Comparison of ENCODE assay signal across 27 cellular contexts in the genomic region with DNA sequence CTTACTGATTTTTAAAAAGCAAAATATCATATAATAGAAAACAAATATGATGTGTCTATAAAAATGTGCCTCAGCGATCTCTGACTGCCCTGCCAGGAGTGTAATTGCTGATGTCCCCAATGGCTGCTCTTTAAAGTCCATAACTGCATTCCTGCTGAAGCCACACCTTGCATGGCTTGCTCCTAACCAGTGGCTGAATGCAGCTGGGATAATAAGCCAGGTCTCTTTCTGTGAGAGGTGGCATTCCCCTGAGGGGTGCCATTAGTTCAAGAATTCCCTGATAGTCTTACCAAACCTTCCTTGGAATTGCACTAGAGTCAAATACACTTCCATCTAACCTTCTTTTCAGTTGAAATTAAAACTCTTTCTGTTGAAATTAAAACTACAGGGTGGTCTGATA.
DNase-seq lines count a peak whose midpoint lies in the region; ATAC-seq, FAIRE-seq and TF ChIP-seq lines count a peak whose summit lies in the region.
"Had no signal": no experiment of that assay in that cellular context is flagged by ENCODE, and none has a peak within 500 bp of the region (broad histone marks: within the 10 kb centered on the region; RNA-seq: fewer than 3 reads in every experiment).

No MANE protein-coding gene starts in this region.

- H3K27ac ChIP-seq in mesendoderm (ENCODE audit: low read depth, low read length) = no peak overlapping the region
- H3K27ac ChIP-seq in dorsolateral prefrontal cortex = no peak overlapping the region
- H3K27ac ChIP-seq: Peyer's patch had no signal

- WGBS in mesendoderm (ENCODE audit: extremely low coverage, insufficient coverage, low lambda C conversion rate) = no CpG with 5 or more reads among the region's 1 CpG

- no peak overlapping the region for H4K8ac ChIP-seq in mesendoderm (ENCODE audit: low read depth, low read length)

- no peak overlapping the region for H3K56ac ChIP-seq in mesendoderm (ENCODE audit: low read length)

- H3K4me3 Mint-ChIP-seq in WTC11 = no peak overlapping the region
- H3K4me3 Mint-ChIP-seq: CD14-positive monocyte; CD8-positive, alpha-beta memory T cell had no signal

- H3K4me3 ChIP-seq in mesendoderm (ENCODE audit: low read length) (no peak overlapping the region), dorsolateral prefrontal cortex (no peak overlapping the region)
- H3K4me3 ChIP-seq: MG63, Peyer's patch had no signal

- no peaks in the 10 kb centered on the region for H3K79me2 ChIP-seq in mesendoderm (ENCODE audit: control insufficient read depth, insufficient read depth, low read length)

- H2BK120ac ChIP-seq in mesendoderm (ENCODE audit: low read depth, low read length) = no peak overlapping the region

- no peak overlapping the region for H2BK5ac ChIP-seq in mesendoderm (ENCODE audit: low read length)

- H3K4me1 ChIP-seq in mesendoderm (ENCODE audit: control insufficient read depth, low read depth, low read length) = no peaks in the 10 kb centered on the region
- H3K4me1 ChIP-seq: BE2C, Peyer's patch had no signal

- peak overlapping the region; percentile 14 for H3K27ac Mint-ChIP-seq in WTC11
- H3K27ac Mint-ChIP-seq: CD14-positive monocyte; CD8-positive, alpha-beta memory T cell had no signal

- H4K5ac ChIP-seq in mesendoderm (ENCODE audit: low read length) = no peak overlapping the region

- TF ChIP-seq CTCF in WTC11 (IDR thresholded peaks at IDR 0.05) = no peak
- TF ChIP-seq CTCF in dorsolateral prefrontal cortex (IDR thresholded peaks at IDR 0.05 in 54 of 56, conservative IDR thresholded peaks at IDR 0.05 in 2 of 56; ENCODE audit: low read depth in 1 of 56, partially characterized antibody in 56 of 56) = no peak

- H3K23ac ChIP-seq in mesendoderm (ENCODE audit: low read length) = no peak overlapping the region

- CTCF ChIA-PET in WTC11 (lab: Charles Lee) = no interaction called here

- ATAC-seq in WTC11 = peak; percentile 56
- ATAC-seq in HG03354 (IDR thresholded peaks at IDR 0.05; ENCODE audit: poor library complexity, severe bottlenecking, unreplicated experiment) = no peak

- no peak overlapping the region for H2BK15ac ChIP-seq in mesendoderm (replicated peaks; ENCODE audit: low read depth)

- no peak overlapping the region for H3K4me2 ChIP-seq in mesendoderm (ENCODE audit: low read length)

- no peaks in the 10 kb centered on the region for H3K9me3 Mint-ChIP-seq in WTC11

- no peaks in the 10 kb centered on the region for H3K79me1 ChIP-seq in mesendoderm (ENCODE audit: low read length)

- H3K9ac ChIP-seq in mesendoderm (ENCODE audit: low read length) = no peak overlapping the region

- POLR2A ChIA-PET in WTC11 (lab: Charles Lee) = no interaction called here

- no peaks in the 10 kb centered on the region for H3K36me3 ChIP-seq in mesendoderm (ENCODE audit: control insufficient read depth, insufficient read depth, low read length)
- H3K36me3 ChIP-seq: BE2C, MG63, Peyer's patch had no signal

- H3K36me3 Mint-ChIP-seq in WTC11 = no peaks in the 10 kb centered on the region
- H3K36me3 Mint-ChIP-seq: CD14-positive monocyte; CD8-positive, alpha-beta memory T cell had no signal

- H3K27me3 ChIP-seq in mesendoderm (ENCODE audit: insufficient read depth, low read length, poor library complexity) (no peaks in the 10 kb centered on the region), dorsolateral prefrontal cortex (no peaks in the 10 kb centered on the region)
- H3K27me3 ChIP-seq: BE2C, MG63, Peyer's patch had no signal

- intact Hi-C loops in dorsolateral prefrontal cortex (cut with DNase I) = no loop called here

- no peak overlapping the region for H3K18ac ChIP-seq in mesendoderm (ENCODE audit: low read length)

- H2AK5ac ChIP-seq in mesendoderm (ENCODE audit: low read length) = no peak overlapping the region

- H3K27me3 Mint-ChIP-seq in WTC11 (ENCODE audit: low read depth) = no peaks in the 10 kb centered on the region; the same call in 1 of the 2 replicates
- H3K27me3 Mint-ChIP-seq: CD8-positive, alpha-beta memory T cell had no signal

- FAIRE-seq in HTR-8/SVneo (lab: Jason Lieb, UNC) = no peak
- FAIRE-seq: GM12892, GM19239 had no signal

- DNase-seq in NCI-H2171 treated with DMSO at 0.1 percent for 48 hours (lab: John Stamatoyannopoulos, UW) (peak; percentile 10), NCI-H2171 (lab: John Stamatoyannopoulos, UW) (no peak), WTC11 (ENCODE audit: low spot score) (no peak), mesendoderm (peak; percentile 53), dorsolateral prefrontal cortex (no peak), germinal center (ENCODE audit: low spot score) (no peak), HTR-8/SVneo (ENCODE audit: insufficient read length, low spot score) (no peak)
- DNase-seq: 8988T; ACHN; BE2C; Calu3; CD8-positive, alpha-beta memory T cell; DMS79 treated with DMSO at 0.1 percent for 48 hours; H7; IMR-90; KG1; MG63; NCI-H2029; NCI-H446 treated with DMSO at 0.1 percent for 48 hours; NCI-H526; OCI-M1; Peyer's patch; SHP77 treated with DMSO at 0.1 percent for 48 hours had no signal

- no peak overlapping the region for H3K4ac ChIP-seq in mesendoderm (ENCODE audit: low read depth, low read length)

- H3K4me1 Mint-ChIP-seq in WTC11 = no peaks in the 10 kb centered on the region
- H3K4me1 Mint-ChIP-seq: CD14-positive monocyte; CD8-positive, alpha-beta memory T cell had no signal

TF ChIP-seq in WTC11, 78 proteins besides CTCF, POLR2A, EP300 and RAD21:
- TF ChIP-seq JUN (CRISPR knock-in tag; IDR thresholded peaks at IDR 0.05) (no peak), RELA (CRISPR knock-in tag; IDR thresholded peaks at IDR 0.05; ENCODE audit: borderline replicate concordance) (no peak)
- TF ChIP-seq, protein P1, sequence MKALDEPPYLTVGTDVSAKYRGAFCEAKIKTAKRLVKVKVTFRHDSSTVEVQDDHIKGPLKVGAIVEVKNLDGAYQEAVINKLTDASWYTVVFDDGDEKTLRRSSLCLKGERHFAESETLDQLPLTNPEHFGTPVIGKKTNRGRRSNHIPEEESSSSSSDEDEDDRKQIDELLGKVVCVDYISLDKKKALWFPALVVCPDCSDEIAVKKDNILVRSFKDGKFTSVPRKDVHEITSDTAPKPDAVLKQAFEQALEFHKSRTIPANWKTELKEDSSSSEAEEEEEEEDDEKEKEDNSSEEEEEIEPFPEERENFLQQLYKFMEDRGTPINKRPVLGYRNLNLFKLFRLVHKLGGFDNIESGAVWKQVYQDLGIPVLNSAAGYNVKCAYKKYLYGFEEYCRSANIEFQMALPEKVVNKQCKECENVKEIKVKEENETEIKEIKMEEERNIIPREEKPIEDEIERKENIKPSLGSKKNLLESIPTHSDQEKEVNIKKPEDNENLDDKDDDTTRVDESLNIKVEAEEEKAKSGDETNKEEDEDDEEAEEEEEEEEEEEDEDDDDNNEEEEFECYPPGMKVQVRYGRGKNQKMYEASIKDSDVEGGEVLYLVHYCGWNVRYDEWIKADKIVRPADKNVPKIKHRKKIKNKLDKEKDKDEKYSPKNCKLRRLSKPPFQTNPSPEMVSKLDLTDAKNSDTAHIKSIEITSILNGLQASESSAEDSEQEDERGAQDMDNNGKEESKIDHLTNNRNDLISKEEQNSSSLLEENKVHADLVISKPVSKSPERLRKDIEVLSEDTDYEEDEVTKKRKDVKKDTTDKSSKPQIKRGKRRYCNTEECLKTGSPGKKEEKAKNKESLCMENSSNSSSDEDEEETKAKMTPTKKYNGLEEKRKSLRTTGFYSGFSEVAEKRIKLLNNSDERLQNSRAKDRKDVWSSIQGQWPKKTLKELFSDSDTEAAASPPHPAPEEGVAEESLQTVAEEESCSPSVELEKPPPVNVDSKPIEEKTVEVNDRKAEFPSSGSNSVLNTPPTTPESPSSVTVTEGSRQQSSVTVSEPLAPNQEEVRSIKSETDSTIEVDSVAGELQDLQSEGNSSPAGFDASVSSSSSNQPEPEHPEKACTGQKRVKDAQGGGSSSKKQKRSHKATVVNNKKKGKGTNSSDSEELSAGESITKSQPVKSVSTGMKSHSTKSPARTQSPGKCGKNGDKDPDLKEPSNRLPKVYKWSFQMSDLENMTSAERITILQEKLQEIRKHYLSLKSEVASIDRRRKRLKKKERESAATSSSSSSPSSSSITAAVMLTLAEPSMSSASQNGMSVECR (CRISPR knock-in tag; IDR thresholded peaks at IDR 0.05; ENCODE audit: borderline replicate concordance) = no peak

Comparison
In these comparisons a context has a peak if more than half of its experiments do, and no peak if none do; other contexts are left out.
1. DNase-seq: peak in NCI-H2171 treated with DMSO at 0.1 percent for 48 hours (single experiment) and mesendoderm (single experiment); none in NCI-H2171 (single experiment), WTC11 (single experiment), dorsolateral prefrontal cortex (0 of 10), germinal center (single experiment) and HTR-8/SVneo (single experiment).